Comparison of ENCODE assay signal across 1 cellular context in the genomic region with DNA sequence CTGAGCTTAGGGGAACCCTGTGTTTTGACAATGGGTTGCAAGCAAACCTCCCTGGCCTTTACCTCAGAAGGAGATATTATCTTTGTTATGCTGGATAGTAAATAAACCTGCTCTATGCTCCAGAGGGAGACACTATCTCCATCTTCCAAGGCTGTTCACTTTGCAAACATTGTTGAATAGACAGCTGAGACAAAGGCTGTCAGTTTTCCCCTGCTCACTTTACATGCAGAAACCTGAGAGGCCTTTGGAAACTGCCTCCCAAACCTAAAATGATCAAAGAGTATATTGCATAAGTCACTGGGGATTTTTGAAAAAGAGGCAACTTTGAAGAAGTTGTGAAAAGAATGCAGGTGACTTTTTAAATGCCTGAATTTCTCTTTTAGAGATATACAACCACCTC.
TF ChIP-seq lines count a peak whose summit lies in the region.

No MANE protein-coding gene starts in this region.

TF ChIP-seq in HepG2, 621 proteins besides CTCF, POLR2A, EP300 and RAD21 (continued from another document and continues in another):
- TF ChIP-seq, protein P1, sequence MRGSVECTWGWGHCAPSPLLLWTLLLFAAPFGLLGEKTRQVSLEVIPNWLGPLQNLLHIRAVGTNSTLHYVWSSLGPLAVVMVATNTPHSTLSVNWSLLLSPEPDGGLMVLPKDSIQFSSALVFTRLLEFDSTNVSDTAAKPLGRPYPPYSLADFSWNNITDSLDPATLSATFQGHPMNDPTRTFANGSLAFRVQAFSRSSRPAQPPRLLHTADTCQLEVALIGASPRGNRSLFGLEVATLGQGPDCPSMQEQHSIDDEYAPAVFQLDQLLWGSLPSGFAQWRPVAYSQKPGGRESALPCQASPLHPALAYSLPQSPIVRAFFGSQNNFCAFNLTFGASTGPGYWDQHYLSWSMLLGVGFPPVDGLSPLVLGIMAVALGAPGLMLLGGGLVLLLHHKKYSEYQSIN (CRISPR knock-in tag; IDR thresholded peaks at IDR 0.05; ENCODE audit: borderline replicate concordance): no peak
- TF ChIP-seq, protein P2, sequence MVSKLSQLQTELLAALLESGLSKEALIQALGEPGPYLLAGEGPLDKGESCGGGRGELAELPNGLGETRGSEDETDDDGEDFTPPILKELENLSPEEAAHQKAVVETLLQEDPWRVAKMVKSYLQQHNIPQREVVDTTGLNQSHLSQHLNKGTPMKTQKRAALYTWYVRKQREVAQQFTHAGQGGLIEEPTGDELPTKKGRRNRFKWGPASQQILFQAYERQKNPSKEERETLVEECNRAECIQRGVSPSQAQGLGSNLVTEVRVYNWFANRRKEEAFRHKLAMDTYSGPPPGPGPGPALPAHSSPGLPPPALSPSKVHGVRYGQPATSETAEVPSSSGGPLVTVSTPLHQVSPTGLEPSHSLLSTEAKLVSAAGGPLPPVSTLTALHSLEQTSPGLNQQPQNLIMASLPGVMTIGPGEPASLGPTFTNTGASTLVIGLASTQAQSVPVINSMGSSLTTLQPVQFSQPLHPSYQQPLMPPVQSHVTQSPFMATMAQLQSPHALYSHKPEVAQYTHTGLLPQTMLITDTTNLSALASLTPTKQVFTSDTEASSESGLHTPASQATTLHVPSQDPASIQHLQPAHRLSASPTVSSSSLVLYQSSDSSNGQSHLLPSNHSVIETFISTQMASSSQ (IDR thresholded peaks at IDR 0.05; ENCODE audit: low read depth): no peak
- TF ChIP-seq, protein P2 (CRISPR knock-in tag; IDR thresholded peaks at IDR 0.05; ENCODE audit: borderline replicate concordance): peak; percentile 63; the same call in 1 of the 2 replicates
- peak; percentile 65; the same call in 1 of the 2 replicates for TF ChIP-seq MIXL1 (CRISPR knock-in tag; IDR thresholded peaks at IDR 0.05)
- TF ChIP-seq SAFB2 (CRISPR knock-in tag; IDR thresholded peaks at IDR 0.05; ENCODE audit: borderline replicate concordance, low read depth): no peak
- TF ChIP-seq, protein P3, sequence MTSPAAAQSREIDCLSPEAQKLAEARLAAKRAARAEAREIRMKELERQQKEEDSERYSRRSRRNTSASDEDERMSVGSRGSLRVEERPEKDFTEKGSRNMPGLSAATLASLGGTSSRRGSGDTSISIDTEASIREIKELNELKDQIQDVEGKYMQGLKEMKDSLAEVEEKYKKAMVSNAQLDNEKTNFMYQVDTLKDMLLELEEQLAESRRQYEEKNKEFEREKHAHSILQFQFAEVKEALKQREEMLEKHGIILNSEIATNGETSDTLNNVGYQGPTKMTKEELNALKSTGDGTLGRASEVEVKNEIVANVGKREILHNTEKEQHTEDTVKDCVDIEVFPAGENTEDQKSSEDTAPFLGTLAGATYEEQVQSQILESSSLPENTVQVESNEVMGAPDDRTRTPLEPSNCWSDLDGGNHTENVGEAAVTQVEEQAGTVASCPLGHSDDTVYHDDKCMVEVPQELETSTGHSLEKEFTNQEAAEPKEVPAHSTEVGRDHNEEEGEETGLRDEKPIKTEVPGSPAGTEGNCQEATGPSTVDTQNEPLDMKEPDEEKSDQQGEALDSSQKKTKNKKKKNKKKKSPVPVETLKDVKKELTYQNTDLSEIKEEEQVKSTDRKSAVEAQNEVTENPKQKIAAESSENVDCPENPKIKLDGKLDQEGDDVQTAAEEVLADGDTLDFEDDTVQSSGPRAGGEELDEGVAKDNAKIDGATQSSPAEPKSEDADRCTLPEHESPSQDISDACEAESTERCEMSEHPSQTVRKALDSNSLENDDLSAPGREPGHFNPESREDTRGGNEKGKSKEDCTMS (CRISPR knock-in tag; conservative IDR thresholded peaks at IDR 0.05): no peak
- peak; percentile 80 for TF ChIP-seq GATAD2A (CRISPR knock-in tag; IDR thresholded peaks at IDR 0.05)
- no peak for TF ChIP-seq ZSCAN21 (CRISPR knock-in tag; IDR thresholded peaks at IDR 0.05; ENCODE audit: borderline replicate concordance)
- TF ChIP-seq SNRNP70 (IDR thresholded peaks at IDR 0.05; ENCODE audit: low read depth, low read length): no peak
- TF ChIP-seq FOXO1 (CRISPR knock-in tag; IDR thresholded peaks at IDR 0.05): peak; percentile 45; the same call in 1 of the 2 replicates
- TF ChIP-seq FOXJ3 (CRISPR knock-in tag; IDR thresholded peaks at IDR 0.05; ENCODE audit: borderline replicate concordance): peak; percentile 65; the same call in 1 of the 2 replicates
- no peak for TF ChIP-seq DPF2 (CRISPR knock-in tag; IDR thresholded peaks at IDR 0.05; ENCODE audit: borderline replicate concordance, low read depth)
- no peak for TF ChIP-seq ZNF367 (CRISPR knock-in tag; IDR thresholded peaks at IDR 0.05; ENCODE audit: borderline replicate concordance)
- TF ChIP-seq ZNF331 (CRISPR knock-in tag; IDR thresholded peaks at IDR 0.05): peak; percentile 78; the same call in 1 of the 2 replicates
- TF ChIP-seq, protein P4, sequence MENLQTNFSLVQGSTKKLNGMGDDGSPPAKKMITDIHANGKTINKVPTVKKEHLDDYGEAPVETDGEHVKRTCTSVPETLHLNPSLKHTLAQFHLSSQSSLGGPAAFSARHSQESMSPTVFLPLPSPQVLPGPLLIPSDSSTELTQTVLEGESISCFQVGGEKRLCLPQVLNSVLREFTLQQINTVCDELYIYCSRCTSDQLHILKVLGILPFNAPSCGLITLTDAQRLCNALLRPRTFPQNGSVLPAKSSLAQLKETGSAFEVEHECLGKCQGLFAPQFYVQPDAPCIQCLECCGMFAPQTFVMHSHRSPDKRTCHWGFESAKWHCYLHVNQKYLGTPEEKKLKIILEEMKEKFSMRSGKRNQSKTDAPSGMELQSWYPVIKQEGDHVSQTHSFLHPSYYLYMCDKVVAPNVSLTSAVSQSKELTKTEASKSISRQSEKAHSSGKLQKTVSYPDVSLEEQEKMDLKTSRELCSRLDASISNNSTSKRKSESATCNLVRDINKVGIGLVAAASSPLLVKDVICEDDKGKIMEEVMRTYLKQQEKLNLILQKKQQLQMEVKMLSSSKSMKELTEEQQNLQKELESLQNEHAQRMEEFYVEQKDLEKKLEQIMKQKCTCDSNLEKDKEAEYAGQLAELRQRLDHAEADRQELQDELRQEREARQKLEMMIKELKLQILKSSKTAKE (CRISPR knock-in tag; IDR thresholded peaks at IDR 0.05; ENCODE audit: borderline replicate concordance): no peak
- TF ChIP-seq, protein P5, sequence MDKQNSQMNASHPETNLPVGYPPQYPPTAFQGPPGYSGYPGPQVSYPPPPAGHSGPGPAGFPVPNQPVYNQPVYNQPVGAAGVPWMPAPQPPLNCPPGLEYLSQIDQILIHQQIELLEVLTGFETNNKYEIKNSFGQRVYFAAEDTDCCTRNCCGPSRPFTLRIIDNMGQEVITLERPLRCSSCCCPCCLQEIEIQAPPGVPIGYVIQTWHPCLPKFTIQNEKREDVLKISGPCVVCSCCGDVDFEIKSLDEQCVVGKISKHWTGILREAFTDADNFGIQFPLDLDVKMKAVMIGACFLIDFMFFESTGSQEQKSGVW (CRISPR knock-in tag; IDR thresholded peaks at IDR 0.05; ENCODE audit: borderline replicate concordance): no peak
- TF ChIP-seq, protein P6, sequence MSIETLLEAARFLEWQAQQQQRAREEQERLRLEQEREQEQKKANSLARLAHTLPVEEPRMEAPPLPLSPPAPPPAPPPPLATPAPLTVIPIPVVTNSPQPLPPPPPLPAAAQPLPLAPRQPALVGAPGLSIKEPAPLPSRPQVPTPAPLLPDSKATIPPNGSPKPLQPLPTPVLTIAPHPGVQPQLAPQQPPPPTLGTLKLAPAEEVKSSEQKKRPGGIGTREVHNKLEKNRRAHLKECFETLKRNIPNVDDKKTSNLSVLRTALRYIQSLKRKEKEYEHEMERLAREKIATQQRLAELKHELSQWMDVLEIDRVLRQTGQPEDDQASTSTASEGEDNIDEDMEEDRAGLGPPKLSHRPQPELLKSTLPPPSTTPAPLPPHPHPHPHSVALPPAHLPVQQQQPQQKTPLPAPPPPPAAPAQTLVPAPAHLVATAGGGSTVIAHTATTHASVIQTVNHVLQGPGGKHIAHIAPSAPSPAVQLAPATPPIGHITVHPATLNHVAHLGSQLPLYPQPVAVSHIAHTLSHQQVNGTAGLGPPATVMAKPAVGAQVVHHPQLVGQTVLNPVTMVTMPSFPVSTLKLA (IDR thresholded peaks at IDR 0.05): no peak
- TF ChIP-seq NFIC (IDR thresholded peaks at IDR 0.05; ENCODE audit: low read length): peak; percentile 47; the same call in 1 of the 2 replicates
- TF ChIP-seq ZNF709 (CRISPR knock-in tag; IDR thresholded peaks at IDR 0.05): no peak
- TF ChIP-seq ZNF75D (CRISPR knock-in tag; IDR thresholded peaks at IDR 0.05; ENCODE audit: borderline replicate concordance): no peak
- TF ChIP-seq GFI1 (CRISPR knock-in tag; IDR thresholded peaks at IDR 0.05; ENCODE audit: borderline replicate concordance): no peak
- 0 out of 2 replicates have a peak, but pooled peaks have one; percentile 44 for TF ChIP-seq ATF1 (CRISPR knock-in tag; IDR thresholded peaks at IDR 0.05)
- TF ChIP-seq, protein P7, sequence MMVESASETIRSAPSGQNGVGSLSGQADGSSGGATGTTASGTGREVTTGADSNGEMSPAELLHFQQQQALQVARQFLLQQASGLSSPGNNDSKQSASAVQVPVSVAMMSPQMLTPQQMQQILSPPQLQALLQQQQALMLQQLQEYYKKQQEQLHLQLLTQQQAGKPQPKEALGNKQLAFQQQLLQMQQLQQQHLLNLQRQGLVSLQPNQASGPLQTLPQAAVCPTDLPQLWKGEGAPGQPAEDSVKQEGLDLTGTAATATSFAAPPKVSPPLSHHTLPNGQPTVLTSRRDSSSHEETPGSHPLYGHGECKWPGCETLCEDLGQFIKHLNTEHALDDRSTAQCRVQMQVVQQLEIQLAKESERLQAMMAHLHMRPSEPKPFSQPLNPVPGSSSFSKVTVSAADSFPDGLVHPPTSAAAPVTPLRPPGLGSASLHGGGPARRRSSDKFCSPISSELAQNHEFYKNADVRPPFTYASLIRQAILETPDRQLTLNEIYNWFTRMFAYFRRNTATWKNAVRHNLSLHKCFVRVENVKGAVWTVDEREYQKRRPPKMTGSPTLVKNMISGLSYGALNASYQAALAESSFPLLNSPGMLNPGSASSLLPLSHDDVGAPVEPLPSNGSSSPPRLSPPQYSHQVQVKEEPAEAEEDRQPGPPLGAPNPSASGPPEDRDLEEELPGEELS (CRISPR knock-in tag; IDR thresholded peaks at IDR 0.05): peak; percentile 57
- TF ChIP-seq, protein P8, sequence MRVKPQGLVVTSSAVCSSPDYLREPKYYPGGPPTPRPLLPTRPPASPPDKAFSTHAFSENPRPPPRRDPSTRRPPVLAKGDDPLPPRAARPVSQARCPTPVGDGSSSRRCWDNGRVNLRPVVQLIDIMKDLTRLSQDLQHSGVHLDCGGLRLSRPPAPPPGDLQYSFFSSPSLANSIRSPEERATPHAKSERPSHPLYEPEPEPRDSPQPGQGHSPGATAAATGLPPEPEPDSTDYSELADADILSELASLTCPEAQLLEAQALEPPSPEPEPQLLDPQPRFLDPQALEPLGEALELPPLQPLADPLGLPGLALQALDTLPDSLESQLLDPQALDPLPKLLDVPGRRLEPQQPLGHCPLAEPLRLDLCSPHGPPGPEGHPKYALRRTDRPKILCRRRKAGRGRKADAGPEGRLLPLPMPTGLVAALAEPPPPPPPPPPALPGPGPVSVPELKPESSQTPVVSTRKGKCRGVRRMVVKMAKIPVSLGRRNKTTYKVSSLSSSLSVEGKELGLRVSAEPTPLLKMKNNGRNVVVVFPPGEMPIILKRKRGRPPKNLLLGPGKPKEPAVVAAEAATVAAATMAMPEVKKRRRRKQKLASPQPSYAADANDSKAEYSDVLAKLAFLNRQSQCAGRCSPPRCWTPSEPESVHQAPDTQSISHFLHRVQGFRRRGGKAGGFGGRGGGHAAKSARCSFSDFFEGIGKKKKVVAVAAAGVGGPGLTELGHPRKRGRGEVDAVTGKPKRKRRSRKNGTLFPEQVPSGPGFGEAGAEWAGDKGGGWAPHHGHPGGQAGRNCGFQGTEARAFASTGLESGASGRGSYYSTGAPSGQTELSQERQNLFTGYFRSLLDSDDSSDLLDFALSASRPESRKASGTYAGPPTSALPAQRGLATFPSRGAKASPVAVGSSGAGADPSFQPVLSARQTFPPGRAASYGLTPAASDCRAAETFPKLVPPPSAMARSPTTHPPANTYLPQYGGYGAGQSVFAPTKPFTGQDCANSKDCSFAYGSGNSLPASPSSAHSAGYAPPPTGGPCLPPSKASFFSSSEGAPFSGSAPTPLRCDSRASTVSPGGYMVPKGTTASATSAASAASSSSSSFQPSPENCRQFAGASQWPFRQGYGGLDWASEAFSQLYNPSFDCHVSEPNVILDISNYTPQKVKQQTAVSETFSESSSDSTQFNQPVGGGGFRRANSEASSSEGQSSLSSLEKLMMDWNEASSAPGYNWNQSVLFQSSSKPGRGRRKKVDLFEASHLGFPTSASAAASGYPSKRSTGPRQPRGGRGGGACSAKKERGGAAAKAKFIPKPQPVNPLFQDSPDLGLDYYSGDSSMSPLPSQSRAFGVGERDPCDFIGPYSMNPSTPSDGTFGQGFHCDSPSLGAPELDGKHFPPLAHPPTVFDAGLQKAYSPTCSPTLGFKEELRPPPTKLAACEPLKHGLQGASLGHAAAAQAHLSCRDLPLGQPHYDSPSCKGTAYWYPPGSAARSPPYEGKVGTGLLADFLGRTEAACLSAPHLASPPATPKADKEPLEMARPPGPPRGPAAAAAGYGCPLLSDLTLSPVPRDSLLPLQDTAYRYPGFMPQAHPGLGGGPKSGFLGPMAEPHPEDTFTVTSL (CRISPR knock-in tag; IDR thresholded peaks at IDR 0.05; ENCODE audit: borderline replicate concordance): peak; percentile 66; the same call in 1 of the 2 replicates
- TF ChIP-seq FOXC1 (CRISPR knock-in tag; IDR thresholded peaks at IDR 0.05; ENCODE audit: borderline replicate concordance): no peak
- TF ChIP-seq ZBTB3 (CRISPR knock-in tag; IDR thresholded peaks at IDR 0.05; ENCODE audit: borderline replicate concordance, low read depth): no peak
- no peak for TF ChIP-seq ZNF343 (CRISPR knock-in tag; IDR thresholded peaks at IDR 0.05)
- TF ChIP-seq AHR (CRISPR knock-in tag; IDR thresholded peaks at IDR 0.05): no peak
- no peak for TF ChIP-seq ZFYVE20 (CRISPR knock-in tag; IDR thresholded peaks at IDR 0.05; ENCODE audit: borderline replicate concordance, low read depth)
- no peak for TF ChIP-seq HMGA1 (CRISPR knock-in tag; conservative IDR thresholded peaks at IDR 0.05)
- TF ChIP-seq, protein P9, sequence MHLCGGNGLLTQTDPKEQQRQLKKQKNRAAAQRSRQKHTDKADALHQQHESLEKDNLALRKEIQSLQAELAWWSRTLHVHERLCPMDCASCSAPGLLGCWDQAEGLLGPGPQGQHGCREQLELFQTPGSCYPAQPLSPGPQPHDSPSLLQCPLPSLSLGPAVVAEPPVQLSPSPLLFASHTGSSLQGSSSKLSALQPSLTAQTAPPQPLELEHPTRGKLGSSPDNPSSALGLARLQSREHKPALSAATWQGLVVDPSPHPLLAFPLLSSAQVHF (CRISPR knock-in tag; IDR thresholded peaks at IDR 0.05): no peak
